In genomic region chr10:61263561-61263960, GRCh38 we compare ENCODE assay signal across 13 cellular contexts.
A peak's percentile ranks its signal among the peaks of the same experiment; 100 is the strongest.
DNase-seq lines count a peak whose midpoint lies in the region; ATAC-seq and TF ChIP-seq lines count a peak whose summit lies in the region.
"Had no signal": no experiment of that assay in that cellular context is flagged by ENCODE, and none has a peak within 500 bp of the region (broad histone marks: within the 10 kb centered on the region; RNA-seq: fewer than 3 reads in every experiment).

No MANE protein-coding gene starts in this region.

- TF ChIP-seq CTCF in fibroblast of lung (conservative IDR thresholded peaks at IDR 0.05 in 1 of 2, IDR thresholded peaks at IDR 0.05 in 1 of 2; ENCODE audit: low read depth in 1 of 2, low read length in 2 of 2) = no peak
- no peak for TF ChIP-seq CTCF in smooth muscle cell (IDR thresholded peaks at IDR 0.05; ENCODE audit: borderline replicate concordance, insufficient read depth, poor library complexity, severe bottlenecking)

- WGBS in smooth muscle cell (ENCODE audit: low lambda C conversion rate) = 79% methylated on average over 1 of the region's 1 CpG

- H3K79me2 ChIP-seq in fibroblast of lung (ENCODE audit: control insufficient read depth, insufficient read depth, low read length) (no peaks in the 10 kb centered on the region), smooth muscle cell (ENCODE audit: low read depth) (no peaks in the 10 kb centered on the region)

- H3K27ac ChIP-seq in fibroblast of lung (ENCODE audit: insufficient read depth, low read length) (no peak overlapping the region), smooth muscle cell (ENCODE audit: low read depth) (peak overlapping the region; percentile 82)

- ATAC-seq in stimulated activated naive CD8-positive, alpha-beta T cell treated with anti-CD3 and anti-CD28 coated beads, Interleukin-15, Interleukin-2, amounts not matched to agents 100 U/mL and 50 U/mL, for 24 hours = no peak
- ATAC-seq: HepG2 had no signal

- DNase-seq in HAP-1 (ENCODE audit: low spot score in 2 of 2) = peak; percentile 17 to 83
- DNase-seq in NCI-H69 (lab: John Stamatoyannopoulos, UW) = peak; percentile 7
- no peak for DNase-seq in fibroblast of lung (ENCODE audit: low read depth in 2 of 2)
- no peak for DNase-seq in smooth muscle cell (lab: John Stamatoyannopoulos, UW; ENCODE audit: unreplicated experiment)
- no peak for DNase-seq in ACHN
- DNase-seq in retina = no peak
- DNase-seq in stimulated activated naive CD8-positive, alpha-beta T cell treated with anti-CD3 and anti-CD28 coated beads, Interleukin-15, Interleukin-2, amounts not matched to agents 100 U/mL and 50 U/mL, for 24 hours = no peak
- DNase-seq: C1 segment of cervical spinal cord; CD4-positive, alpha-beta T cell; DMS153; DND-41; GDM1 had no signal

- H3K27me3 ChIP-seq in HAP-1 (ENCODE audit: low read depth) (no peaks in the 10 kb centered on the region), fibroblast of lung (ENCODE audit: control insufficient read depth, insufficient read depth, low read length) (no peaks in the 10 kb centered on the region), smooth muscle cell (ENCODE audit: low read depth) (no peaks in the 10 kb centered on the region)

- H3K36me3 ChIP-seq in HAP-1 (replicated peaks) = no peaks in the 10 kb centered on the region
- H3K36me3 ChIP-seq in fibroblast of lung (ENCODE audit: control insufficient read depth, insufficient read depth, low read length) = no peaks in the 10 kb centered on the region
- no peaks in the 10 kb centered on the region for H3K36me3 ChIP-seq in smooth muscle cell (ENCODE audit: low read depth)

- H3K4me2 ChIP-seq in fibroblast of lung (ENCODE audit: extremely low read depth, insufficient read depth, low read length) = peak overlapping the region; percentile 4
- H3K4me2 ChIP-seq in smooth muscle cell = peak overlapping the region; percentile 76

- H3K9ac ChIP-seq in fibroblast of lung (ENCODE audit: insufficient read depth, low read length) (no peak overlapping the region), smooth muscle cell (ENCODE audit: low read depth) (no peak overlapping the region)

- H3F3A ChIP-seq in smooth muscle cell (ENCODE audit: low read depth) = peaks cover 16% of the 10 kb centered on the region

- H4K20me1 ChIP-seq in fibroblast of lung (ENCODE audit: control insufficient read depth, extremely low read depth, insufficient read depth, low read length) = no peaks in the 10 kb centered on the region
- no peaks in the 10 kb centered on the region for H4K20me1 ChIP-seq in smooth muscle cell (ENCODE audit: low read depth)

- H3K4me3 ChIP-seq in HAP-1 = no peak overlapping the region
- no peak overlapping the region for H3K4me3 ChIP-seq in fibroblast of lung (replicated peaks in 1 of 4; ENCODE audit: control extremely low read depth in 1 of 4, insufficient read depth in 1 of 4, low read depth in 3 of 4, low read length in 4 of 4)
- H3K4me3 ChIP-seq in smooth muscle cell = no peak overlapping the region

- H3K4me1 ChIP-seq in HAP-1 = peaks cover 7% of the 10 kb centered on the region
- H3K4me1 ChIP-seq in fibroblast of lung (ENCODE audit: control insufficient read depth, extremely low read depth, insufficient read depth, low read length) = peaks cover 2% of the 10 kb centered on the region
- H3K4me1 ChIP-seq in smooth muscle cell (ENCODE audit: low read depth) = peaks cover 13% of the 10 kb centered on the region

- no peak overlapping the region for H2AFZ ChIP-seq in fibroblast of lung (ENCODE audit: low read length)
- H2AFZ ChIP-seq in smooth muscle cell (ENCODE audit: low read depth) = peak overlapping the region; percentile 50

- no peaks in the 10 kb centered on the region for H3K9me3 ChIP-seq in HAP-1
- H3K9me3 ChIP-seq in fibroblast of lung (ENCODE audit: control insufficient read depth, insufficient read depth, low read depth, low read length) = no peaks in the 10 kb centered on the region
- no peaks in the 10 kb centered on the region for H3K9me3 ChIP-seq in smooth muscle cell (replicated peaks; ENCODE audit: low read depth)

- in situ Hi-C loops in HAP-1 (cut with MboI; ENCODE audit: low sequenced_read_pairs) = no loop called here
- in situ Hi-C loops in ACHN (cut with HindIII; ENCODE audit: low pct_ligation_motif_present, low pct_unique_long_range_greater_than_20kb, low sequenced_read_pairs) = no loop called here

Comparison
In these comparisons a context has a peak if more than half of its experiments do, and no peak if none do; other contexts are left out.
1. DNase-seq: peak in HAP-1 (2 of 2) and NCI-H69 (single experiment); none in fibroblast of lung (0 of 2), smooth muscle cell (single experiment), ACHN (single experiment), retina (single experiment) and stimulated activated naive CD8-positive, alpha-beta T cell treated with anti-CD3 and anti-CD28 coated beads, Interleukin-15, Interleukin-2, amounts not matched to agents 100 U/mL and 50 U/mL, for 24 hours (single experiment).